In genomic region chr5:1666812-1667588, GRCh38 we compare ENCODE assay signal across 8 cellular contexts.
A peak's percentile ranks its signal among the peaks of the same experiment; 100 is the strongest.
DNase-seq lines count a peak whose midpoint lies in the region; ATAC-seq and TF ChIP-seq lines count a peak whose summit lies in the region.

No MANE protein-coding gene starts in this region.

- WGBS in esophagus squamous epithelium, 2 donors = 7 to 31% methylated on average over 5 to 15 of the region's 62 CpGs
- WGBS in neuronal stem cell (ENCODE audit: extremely low coverage in 2 of 2, insufficient read length in 2 of 2, insufficient replicate concordance in 1 of 2), 2 donors = no CpG with 5 or more reads among the region's 62 CpGs
- 6 to 26% (median 15%) methylated on average over 14 to 57 of the region's 62 CpGs for WGBS in spleen, 5 donors

- H3K36me3 ChIP-seq in esophagus squamous epithelium = no peaks in the 10 kb centered on the region
- H3K36me3 ChIP-seq in neuronal stem cell (replicated peaks in 1 of 2; ENCODE audit: control insufficient read depth in 2 of 2, insufficient read depth in 2 of 2, low read length in 2 of 2) = no peaks in the 10 kb centered on the region
- H3K36me3 ChIP-seq in spleen = no peaks in the 10 kb centered on the region

- TF ChIP-seq POLR2A in esophagus squamous epithelium (IDR thresholded peaks at IDR 0.05) (no peak), spleen (IDR thresholded peaks at IDR 0.05) (no peak)

- no peaks in the 10 kb centered on the region for H3K79me1 ChIP-seq in neuronal stem cell (ENCODE audit: low read depth, low read length)

- no peak overlapping the region for H3K4ac ChIP-seq in neuronal stem cell (ENCODE audit: low read length)

- no peak overlapping the region for H2BK15ac ChIP-seq in neuronal stem cell (ENCODE audit: low read length)

- H4K91ac ChIP-seq in neuronal stem cell (ENCODE audit: low read depth, low read length, poor library complexity) = no peak overlapping the region

- no peak overlapping the region for H3K9ac ChIP-seq in neuronal stem cell (ENCODE audit: low read depth, low read length, poor library complexity)

- H3K4me1 Mint-ChIP-seq in Calu3 (ENCODE audit: low read depth, unreplicated experiment) = no peaks in the 10 kb centered on the region

- peaks cover 0 to 21% (median 7%) of the 10 kb centered on the region in 3 donors for H3K4me1 ChIP-seq in esophagus squamous epithelium
- peaks cover 0 to 12% of the 10 kb centered on the region in 2 donors for H3K4me1 ChIP-seq in neuronal stem cell (ENCODE audit: control insufficient read depth in 2 of 2, insufficient read depth in 1 of 2, low read depth in 1 of 2, low read length in 2 of 2)
- peaks cover 0 to 20% (median 13%) of the 10 kb centered on the region in 6 donors for H3K4me1 ChIP-seq in spleen

- H3K23ac ChIP-seq in neuronal stem cell (ENCODE audit: low read depth, low read length, poor library complexity) = no peak overlapping the region

- no TSS peak for BruUV-seq in Calu3 (replicated peaks; lab: Mats Ljungman, UMichigan)

- ATAC-seq in GM21717 (IDR thresholded peaks at IDR 0.05; ENCODE audit: unreplicated experiment) = no peak
- no peak for ATAC-seq in HG03196 (IDR thresholded peaks at IDR 0.05; ENCODE audit: unreplicated experiment)

- H2BK5ac ChIP-seq in neuronal stem cell (ENCODE audit: low read length) = no peak overlapping the region

- H3K4me2 ChIP-seq in neuronal stem cell (ENCODE audit: insufficient read depth, low read length, poor library complexity, severe bottlenecking) = peak overlapping the region; percentile 64

- H4K8ac ChIP-seq in neuronal stem cell (ENCODE audit: low read depth, low read length) = no peak overlapping the region

- no peaks in the 10 kb centered on the region for H3K36me3 Mint-ChIP-seq in Calu3 (ENCODE audit: insufficient read depth, unreplicated experiment)

- peaks cover 4% of the 10 kb centered on the region for H3K9me3 Mint-ChIP-seq in Calu3 (ENCODE audit: low read depth, unreplicated experiment)

- H3K14ac ChIP-seq in neuronal stem cell (ENCODE audit: low read length) = no peak overlapping the region

- intact Hi-C loops in Calu3 (cut with micrococcal nuclease; ENCODE audit: unreplicated experiment) (no loop called here), esophagus squamous epithelium (cut with DNase I) (no loop called here), spleen (cut with DNase I; ENCODE audit: low total_unique reads) (no loop called here)

- H3K4me3 Mint-ChIP-seq in Calu3 (ENCODE audit: low read depth, unreplicated experiment) = peak overlapping the region; percentile 22

- peak overlapping the region; percentile 61 for H2BK120ac ChIP-seq in neuronal stem cell (ENCODE audit: low read depth, low read length)

- CTCF ChIA-PET in Calu3 (lab: Charles Lee) = interaction anchor here (0.7 kb wide), 1 partner anchor 471 kb away, joined by 3 read pairs; no protein-coding TSS in a partner anchor

- TF ChIP-seq CTCF in Calu3 (IDR thresholded peaks at IDR 0.05; ENCODE audit: unreplicated experiment) (peak; percentile 38), esophagus squamous epithelium (IDR thresholded peaks at IDR 0.05) (peak in 3 of 6 experiments; percentile 13 to 39 (median 14)), spleen (IDR thresholded peaks at IDR 0.05 in 8 of 11, conservative IDR thresholded peaks at IDR 0.05 in 3 of 11) (peak in 1 of 11 experiments; percentile 29)

- peak overlapping the region; percentile 50 for H2AK5ac ChIP-seq in neuronal stem cell (ENCODE audit: low read depth, low read length)

- H3K9me3 ChIP-seq in esophagus squamous epithelium (no peaks in the 10 kb centered on the region), neuronal stem cell (replicated peaks in 1 of 2; ENCODE audit: control insufficient read depth in 2 of 2, insufficient read depth in 1 of 2, low read depth in 1 of 2, low read length in 2 of 2) (peaks cover 9 to 14% of the 10 kb centered on the region in 2 donors), spleen (peaks cover 0 to 16% (median 0%) of the 10 kb centered on the region in 8 donors)

- H2AFZ ChIP-seq in neuronal stem cell (ENCODE audit: low read length) = peak overlapping the region; percentile 89

- peak; percentile 67 for DNase-seq in Calu3
- peak; percentile 80 for DNase-seq in HuH-7 (ENCODE audit: low spot score)
- peak; percentile 49 for DNase-seq in activated CD4-positive, alpha-beta T cell treated with anti-CD3 and anti-CD28 coated beads, Interleukin-2, amount 50 U/mL, for 1 hour
- DNase-seq in esophagus squamous epithelium (lab: John Stamatoyannopoulos, UW) = no peak
- DNase-seq in neuronal stem cell (ENCODE audit: low spot score) = peak; percentile 80
- DNase-seq in spleen = no peak

- H2BK12ac ChIP-seq in neuronal stem cell (ENCODE audit: low read length) = no peak overlapping the region

- peak overlapping the region in 3 of 4 donors; percentile 3 to 56 (median 41) for H3K4me3 ChIP-seq in esophagus squamous epithelium
- peak overlapping the region; percentile 43 to 80 for H3K4me3 ChIP-seq in neuronal stem cell (ENCODE audit: low read length in 2 of 2)
- H3K4me3 ChIP-seq in spleen = peak overlapping the region in 3 of 8 donors; percentile 14 to 58 (median 15)

- H3K27me3 ChIP-seq in esophagus squamous epithelium (peaks cover 0 to 89% (median 10%) of the 10 kb centered on the region in 4 donors), neuronal stem cell (ENCODE audit: control insufficient read depth in 3 of 3, insufficient read depth in 3 of 3, low read depth in 1 of 3, low read length in 3 of 3) (peaks cover 3 to 32% (median 26%) of the 10 kb centered on the region in 3 experiments), spleen (replicated peaks in 1 of 7) (peaks cover 0 to 94% (median 48%) of the 10 kb centered on the region in 7 donors)

- H3K27ac Mint-ChIP-seq in Calu3 (ENCODE audit: unreplicated experiment) = no peak overlapping the region

- H3K27me3 Mint-ChIP-seq in Calu3 (ENCODE audit: unreplicated experiment) = peaks cover 69% of the 10 kb centered on the region

- H3K18ac ChIP-seq in neuronal stem cell (ENCODE audit: low read length) = peak overlapping the region; percentile 81

- no peak overlapping the region for H3K27ac ChIP-seq in esophagus squamous epithelium
- no peak overlapping the region for H3K27ac ChIP-seq in neuronal stem cell (replicated peaks; ENCODE audit: low read length)
- no peak overlapping the region for H3K27ac ChIP-seq in spleen

Comparison
In these comparisons a context has a peak if more than half of its experiments do, and no peak if none do; other contexts are left out.
1. DNase-seq: peak in Calu3 (single experiment), HuH-7 (single experiment), activated CD4-positive, alpha-beta T cell treated with anti-CD3 and anti-CD28 coated beads, Interleukin-2, amount 50 U/mL, for 1 hour (single experiment) and neuronal stem cell (single experiment); none in esophagus squamous epithelium (single experiment) and spleen (single experiment).